ENCODE assay signal across 27 cellular contexts in the genomic region with DNA sequence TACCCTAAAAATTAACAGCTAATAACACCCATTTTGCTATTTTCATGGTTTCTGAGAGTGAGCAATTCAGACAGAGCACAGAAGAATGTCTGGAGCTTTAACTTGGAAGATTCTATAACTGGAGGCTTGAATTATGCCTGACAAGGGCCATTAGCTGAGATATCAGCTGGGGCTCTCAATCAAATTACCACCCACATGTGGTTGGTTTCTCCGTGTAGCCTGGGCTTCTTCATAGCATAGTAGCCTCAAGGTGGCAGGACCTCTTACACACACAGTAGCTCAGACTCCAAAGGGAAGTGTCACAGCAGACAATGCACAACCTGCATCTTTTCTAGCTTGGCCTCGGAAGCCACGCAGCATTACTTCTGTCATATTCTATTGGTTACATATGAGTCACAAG.
"Had no signal": no experiment of that assay in that cellular context is flagged by ENCODE, and none has a peak within 500 bp of the region (broad histone marks: within the 10 kb centered on the region; RNA-seq: fewer than 3 reads in every experiment).

No MANE protein-coding gene starts in this region.

- H3K36me3 Mint-ChIP-seq: mesothelial cell of epicardium had no signal

- H3K4me3 Mint-ChIP-seq: dendritic cell treated with granulocyte-macrophage colony-stimulating factor and Interleukin-4, amounts not matched to agents 40 ng/mL and 50 ng/mL, for 4 days; effector memory CD8-positive, alpha-beta T cell; endodermal cell; mesothelial cell of epicardium; naive thymus-derived CD4-positive, alpha-beta T cell had no signal

- H3K9me3 Mint-ChIP-seq: dendritic cell treated with granulocyte-macrophage colony-stimulating factor and Interleukin-4, amounts not matched to agents 40 ng/mL and 50 ng/mL, for 4 days; effector memory CD8-positive, alpha-beta T cell; naive thymus-derived CD4-positive, alpha-beta T cell had no signal

- H3K4me1 ChIP-seq: esophagus squamous epithelium, gastrocnemius medialis, heart right ventricle, left lung, lower lobe of right lung had no signal

- H3K27ac ChIP-seq: epithelial cell of prostate, esophagus squamous epithelium, gastrocnemius medialis, heart right ventricle, left lung, lower lobe of right lung had no signal

- H3K36me3 ChIP-seq: esophagus squamous epithelium, gastrocnemius medialis, heart right ventricle, left lung, lower lobe of right lung had no signal

- H3K4me3 ChIP-seq: esophagus squamous epithelium, gastrocnemius medialis, heart right ventricle, left lung, lower lobe of right lung, mucosa of descending colon had no signal

- H3K9me3 ChIP-seq: esophagus squamous epithelium, gastrocnemius medialis, heart right ventricle, left lung, lower lobe of right lung, mucosa of descending colon had no signal

- DNase-seq: cortex of kidney; effector CD8-positive, alpha-beta T cell; effector memory CD8-positive, alpha-beta T cell; endodermal cell; erythroblast; esophagus squamous epithelium; foreskin fibroblast; foreskin melanocyte; gastrocnemius medialis; glutamatergic neuron; head of caudate nucleus; heart right ventricle; hippocampal formation; left cardiac atrium; left lung; left ventricle myocardium superior; lower lobe of right lung; mesenchymal stem cell; mucosa of descending colon; naive thymus-derived CD4-positive, alpha-beta T cell had no signal

- FAIRE-seq: endometrium, islet of Langerhans, keratinocyte had no signal

- H3K27me3 Mint-ChIP-seq: dendritic cell treated with granulocyte-macrophage colony-stimulating factor and Interleukin-4, amounts not matched to agents 40 ng/mL and 50 ng/mL, for 4 days; effector memory CD8-positive, alpha-beta T cell had no signal

- H3K27ac Mint-ChIP-seq: dendritic cell treated with granulocyte-macrophage colony-stimulating factor and Interleukin-4, amounts not matched to agents 40 ng/mL and 50 ng/mL, for 4 days; effector memory CD8-positive, alpha-beta T cell; endodermal cell; mesothelial cell of epicardium; naive thymus-derived CD4-positive, alpha-beta T cell had no signal

- ATAC-seq: effector memory CD8-positive, alpha-beta T cell; esophagus mucosa; gastrocnemius medialis; heart right ventricle; left cardiac atrium; left lung; left ventricle myocardium superior; lower lobe of right lung; mucosa of descending colon; naive thymus-derived CD4-positive, alpha-beta T cell had no signal

- H3K27me3 ChIP-seq: esophagus squamous epithelium, gastrocnemius medialis, left lung had no signal

- H3K4me1 Mint-ChIP-seq: endodermal cell, mesothelial cell of epicardium had no signal
